ENCODE assay signal across 9 cellular contexts in genomic region chr20:46175127-46175494, GRCh38.
"Had no signal": no experiment of that assay in that cellular context is flagged by ENCODE, and none has a peak within 500 bp of the region (broad histone marks: within the 10 kb centered on the region; RNA-seq: fewer than 3 reads in every experiment).

No MANE protein-coding gene starts in this region.

- DNase-seq: cortex of kidney had no signal

- H3K27ac ChIP-seq: brain microvascular endothelial cell, foreskin keratinocyte, tibial nerve, vagina had no signal

- H3K4me3 Mint-ChIP-seq: activated naive CD8-positive, alpha-beta T cell treated with anti-CD3 and anti-CD28 coated beads, Interleukin-2, amount 10 ng/mL, durations not matched to agents 7 days and 5 days; central memory CD8-positive, alpha-beta T cell; stimulated activated naive B cell treated with anti-CD40 and anti-IgM and Interleukin-4, amounts not matched to agents 10 μg/mL and 1 μg/mL and 100 μg/mL, for 72 hours had no signal

- H3K36me3 ChIP-seq: brain microvascular endothelial cell, tibial nerve, vagina had no signal

- H3K27ac Mint-ChIP-seq: activated naive CD8-positive, alpha-beta T cell treated with anti-CD3 and anti-CD28 coated beads, Interleukin-2, amount 10 ng/mL, durations not matched to agents 7 days and 5 days; stimulated activated naive B cell treated with anti-CD40 and anti-IgM and Interleukin-4, amounts not matched to agents 10 μg/mL and 1 μg/mL and 100 μg/mL, for 72 hours had no signal

- H3K27me3 ChIP-seq: vagina had no signal

- H3K4me1 Mint-ChIP-seq: central memory CD8-positive, alpha-beta T cell; stimulated activated naive B cell treated with anti-CD40 and anti-IgM and Interleukin-4, amounts not matched to agents 10 μg/mL and 1 μg/mL and 100 μg/mL, for 72 hours had no signal

- H3K4me1 ChIP-seq: foreskin keratinocyte, vagina had no signal

- H3K36me3 Mint-ChIP-seq: activated naive CD8-positive, alpha-beta T cell treated with anti-CD3 and anti-CD28 coated beads, Interleukin-2, amount 10 ng/mL, durations not matched to agents 7 days and 5 days; naive B cell; stimulated activated naive B cell treated with anti-CD40 and anti-IgM and Interleukin-4, amounts not matched to agents 10 μg/mL and 1 μg/mL and 100 μg/mL, for 72 hours had no signal

- H3K9me3 ChIP-seq: tibial nerve, vagina had no signal

- H3K9me3 Mint-ChIP-seq: activated naive CD8-positive, alpha-beta T cell treated with anti-CD3 and anti-CD28 coated beads, Interleukin-2, amount 10 ng/mL, durations not matched to agents 7 days and 5 days; central memory CD8-positive, alpha-beta T cell; naive B cell; stimulated activated naive B cell treated with anti-CD40 and anti-IgM and Interleukin-4, amounts not matched to agents 10 μg/mL and 1 μg/mL and 100 μg/mL, for 72 hours had no signal
